Comparison of ENCODE assay signal across 29 cellular contexts in genomic region chr2:111656436-111656835, GRCh38.
"Had no signal": no experiment of that assay in that cellular context is flagged by ENCODE, and none has a peak within 500 bp of the region (broad histone marks: within the 10 kb centered on the region; RNA-seq: fewer than 3 reads in every experiment).

No MANE protein-coding gene starts in this region.

- H3K27me3 ChIP-seq: brain microvascular endothelial cell, MG63, SJCRH30 had no signal

- H3K4me1 Mint-ChIP-seq: activated CD4-positive, alpha-beta T cell treated with anti-CD3 and anti-CD28 coated beads, Interleukin-2, amount 10 ng/mL, durations not matched to agents 7 days and 5 days had no signal

- H3K36me3 Mint-ChIP-seq: activated CD4-positive, alpha-beta memory T cell treated with anti-CD3 and anti-CD28 coated beads for 36 hours; activated naive CD4-positive, alpha-beta T cell treated with anti-CD3 and anti-CD28 coated beads, Interleukin-2, amount 10 ng/mL, durations not matched to agents 7 days and 5 days; activated naive CD8-positive, alpha-beta T cell treated with anti-CD3 and anti-CD28 coated beads for 36 hours had no signal

- H3K4me3 Mint-ChIP-seq: activated CD4-positive, alpha-beta memory T cell treated with anti-CD3 and anti-CD28 coated beads for 36 hours; activated CD4-positive, alpha-beta T cell treated with anti-CD3 and anti-CD28 coated beads, Interleukin-2, amount 10 ng/mL, durations not matched to agents 7 days and 5 days; activated naive CD4-positive, alpha-beta T cell treated with anti-CD3 and anti-CD28 coated beads, Interleukin-2, amount 10 ng/mL, durations not matched to agents 7 days and 5 days; activated naive CD8-positive, alpha-beta T cell treated with anti-CD3 and anti-CD28 coated beads for 36 hours; activated T-cell treated with anti-CD3 and anti-CD28 coated beads, Interleukin-2, amount 50 U/mL, for 4 hours; activated T-helper 1 cell treated with anti-CD3 and anti-CD28 coated beads, Interleukin-12 subunit alpha, Interleukin-12 subunit beta, Interleukin-2, Interleukin-4 antibody, amounts not matched to agents 30 ng/mL and 10 ng/mL and 1 ng/mL, durations not matched to agents 14 hours and 24 hours and 36 hours; T-helper 1 cell treated with Interleukin-12 subunit alpha and Interleukin-12 subunit beta and Interleukin-4 antibody, amounts not matched to agents 30 μg/mL and 1 μg/mL, for 36 hours; T-helper 2 cell treated with Interferon-gamma antibody and Interleukin-4, amounts not matched to agents 5 μg/mL and 100 μg/mL, for 36 hours had no signal

- H3K4me1 ChIP-seq: SJCRH30 had no signal

- DNase-seq: activated CD4-positive, alpha-beta memory T cell treated with anti-CD3 and anti-CD28 coated beads for 36 hours; activated CD4-positive, alpha-beta T cell treated with anti-CD3 and anti-CD28 coated beads, Interleukin-2, amount 10 ng/mL, durations not matched to agents 7 days and 5 days; activated CD8-positive, alpha-beta memory T cell treated with anti-CD3 and anti-CD28 coated beads, Interleukin-2, amount 50 U/mL, for 4 hours; activated gamma-delta T cell treated with Interleukin-2 at 50 U/mL for 16 hours; activated naive CD4-positive, alpha-beta T cell treated with anti-CD3 and anti-CD28 coated beads, Interleukin-2, amount 10 ng/mL, durations not matched to agents 7 days and 5 days; activated naive CD8-positive, alpha-beta T cell treated with anti-CD3 and anti-CD28 coated beads for 36 hours; activated T-cell treated with anti-CD3 and anti-CD28 coated beads for 4 hours; activated T-cell treated with anti-CD3 and anti-CD28 coated beads, Interleukin-2, amount 50 U/mL, for 4 hours; amniotic stem cell; aorta; brain microvascular endothelial cell; Kasumi-1; KG1; MG63; NCI-H1048; NCI-H1436 treated with DMSO at 0.1 percent for 48 hours; NCI-H1694 treated with DMSO at 0.1 percent for 48 hours; NCI-H2029; NCI-H510A; NCI-H526; NCI-H748 treated with DMSO at 0.1 percent for 48 hours; NK-92 treated with Interleukin-12 subunit alpha and Interleukin-12 subunit beta, amount 100 ng/mL, for 24 hours; PC-9; Right ventricle myocardium superior; SJCRH30 had no signal

- H3K9me3 ChIP-seq: MG63, SJCRH30 had no signal

- H3K36me3 ChIP-seq: brain microvascular endothelial cell, MG63, SJCRH30 had no signal

- H3K4me2 ChIP-seq: PC-9 had no signal

- H3K27me3 Mint-ChIP-seq: activated naive CD8-positive, alpha-beta T cell treated with anti-CD3 and anti-CD28 coated beads for 36 hours had no signal

- H3K27ac ChIP-seq: brain microvascular endothelial cell, PC-9, SJCRH30, SK-N-MC had no signal

- H2AFZ ChIP-seq: PC-9 had no signal

- H3K4me3 ChIP-seq: MG63, PC-9, SJCRH30, SK-N-MC had no signal

- H3K27ac Mint-ChIP-seq: activated CD4-positive, alpha-beta memory T cell treated with anti-CD3 and anti-CD28 coated beads for 36 hours; activated CD4-positive, alpha-beta T cell treated with anti-CD3 and anti-CD28 coated beads, Interleukin-2, amount 10 ng/mL, durations not matched to agents 7 days and 5 days; activated naive CD4-positive, alpha-beta T cell treated with anti-CD3 and anti-CD28 coated beads, Interleukin-2, amount 10 ng/mL, durations not matched to agents 7 days and 5 days; activated naive CD8-positive, alpha-beta T cell treated with anti-CD3 and anti-CD28 coated beads for 36 hours; activated T-helper 1 cell treated with anti-CD3 and anti-CD28 coated beads, Interleukin-12 subunit alpha, Interleukin-12 subunit beta, Interleukin-2, Interleukin-4 antibody, amounts not matched to agents 30 ng/mL and 10 ng/mL and 1 ng/mL, durations not matched to agents 14 hours and 24 hours and 36 hours; T-helper 1 cell treated with Interleukin-12 subunit alpha and Interleukin-12 subunit beta and Interleukin-4 antibody, amounts not matched to agents 30 μg/mL and 1 μg/mL, for 36 hours; T-helper 2 cell treated with Interferon-gamma antibody and Interleukin-4, amounts not matched to agents 5 μg/mL and 100 μg/mL, for 36 hours had no signal

- H3K9me3 Mint-ChIP-seq: activated CD4-positive, alpha-beta memory T cell treated with anti-CD3 and anti-CD28 coated beads for 36 hours; activated CD4-positive, alpha-beta T cell treated with anti-CD3 and anti-CD28 coated beads, Interleukin-2, amount 10 ng/mL, durations not matched to agents 7 days and 5 days; activated naive CD4-positive, alpha-beta T cell treated with anti-CD3 and anti-CD28 coated beads, Interleukin-2, amount 10 ng/mL, durations not matched to agents 7 days and 5 days; activated T-cell treated with anti-CD3 and anti-CD28 coated beads, Interleukin-2, amount 50 U/mL, for 4 hours; activated T-helper 1 cell treated with anti-CD3 and anti-CD28 coated beads, Interleukin-12 subunit alpha, Interleukin-12 subunit beta, Interleukin-2, Interleukin-4 antibody, amounts not matched to agents 30 ng/mL and 10 ng/mL and 1 ng/mL, durations not matched to agents 14 hours and 24 hours and 36 hours; T-helper 1 cell treated with Interleukin-12 subunit alpha and Interleukin-12 subunit beta and Interleukin-4 antibody, amounts not matched to agents 30 μg/mL and 1 μg/mL, for 36 hours; T-helper 2 cell treated with Interferon-gamma antibody and Interleukin-4, amounts not matched to agents 5 μg/mL and 100 μg/mL, for 36 hours had no signal

- ATAC-seq: activated T-cell treated with anti-CD3 and anti-CD28 coated beads, Interleukin-2, amount 50 U/mL, for 4 hours had no signal
